12 cellular contexts compared by ENCODE assay signal in the genomic region with DNA sequence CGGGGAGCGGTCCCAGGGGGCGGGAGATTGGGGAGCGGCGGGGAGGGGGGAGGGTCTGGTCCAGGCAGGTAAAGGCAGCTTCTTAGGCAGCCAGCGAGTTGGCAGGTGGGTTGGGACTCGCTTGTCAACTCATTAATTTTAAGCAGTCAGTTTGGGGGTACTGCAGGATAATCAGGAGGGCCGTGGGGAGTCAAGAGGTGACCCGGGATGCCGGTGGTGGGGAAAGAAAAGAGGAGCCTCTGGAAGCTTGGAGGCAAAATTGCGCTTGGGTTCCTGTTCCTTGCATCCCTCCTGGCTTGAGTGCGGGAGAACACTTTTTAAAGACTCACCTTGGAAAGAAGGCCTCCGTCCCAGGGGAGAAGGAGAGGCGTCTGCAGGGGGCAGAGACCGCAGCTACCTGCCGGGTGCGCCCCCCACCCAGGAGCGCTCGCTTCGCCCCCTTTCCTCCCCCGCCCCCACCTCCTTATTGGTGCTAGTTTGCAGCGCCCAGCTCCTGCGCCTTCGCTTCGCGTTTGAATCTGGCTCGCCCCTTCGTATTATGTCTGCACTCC. TPM values are rescaled to one million over a fixed set of nuclear protein-coding genes. Genes with fewer than 3 reads are reported as not detected.
DNase-seq lines count a peak whose midpoint lies in the region; ATAC-seq and TF ChIP-seq lines count a peak whose summit lies in the region.
"Had no signal": no experiment of that assay in that cellular context is flagged by ENCODE, and none has a peak within 500 bp of the region (broad histone marks: within the 10 kb centered on the region; RNA-seq: fewer than 3 reads in every experiment).

TSS of gene KCNJ3 (plus strand) at position 458 of the 551 bp plus-strand sequence. CDS start at position 539, 81 bp downstream.

- H3K4me1 Mint-ChIP-seq in CD8-positive, alpha-beta T cell (ENCODE audit: low read depth): peaks cover 3% of the 10 kb centered on the region
- peaks cover 18% of the 10 kb centered on the region for H3K4me1 Mint-ChIP-seq in glutamatergic neuron (ENCODE audit: low read depth, unreplicated experiment)

- H3K27ac ChIP-seq in CD8-positive, alpha-beta T cell (ENCODE audit: low read depth, low read length): no peak within 1 kb of the TSS
- no peak within 1 kb of the TSS for H3K27ac ChIP-seq in ovary
- H3K27ac ChIP-seq: HL-60 had no signal

- no peaks in the 10 kb centered on the region for H3K36me3 Mint-ChIP-seq in CD8-positive, alpha-beta T cell
- H3K36me3 Mint-ChIP-seq in glutamatergic neuron (ENCODE audit: unreplicated experiment): peaks cover 8% of the 10 kb centered on the region

- no peak within 1 kb of the TSS for H3K27ac Mint-ChIP-seq in CD8-positive, alpha-beta T cell
- peak within 1 kb of the TSS; percentile 52 for H3K27ac Mint-ChIP-seq in glutamatergic neuron (ENCODE audit: unreplicated experiment)

- intact Hi-C loops in CD8-positive, alpha-beta T cell (cut with DNase I, micrococcal nuclease): no loop called here
- intact Hi-C loops in ovary (cut with DNase I): no loop called here

- H3K4me3 Mint-ChIP-seq in CD8-positive, alpha-beta T cell: peak within 1 kb of the TSS; percentile 50
- peak within 1 kb of the TSS; percentile 93 for H3K4me3 Mint-ChIP-seq in glutamatergic neuron (ENCODE audit: unreplicated experiment)

- H3K36me3 ChIP-seq in CD8-positive, alpha-beta T cell (ENCODE audit: insufficient read depth, low read length): no peaks in the 10 kb centered on the region
- no peaks in the 10 kb centered on the region for H3K36me3 ChIP-seq in ovary

- peaks cover 5% of the 10 kb centered on the region for H3K27me3 ChIP-seq in CD8-positive, alpha-beta T cell (ENCODE audit: insufficient read depth, low read length)
- H3K27me3 ChIP-seq in ovary: no peaks in the 10 kb centered on the region

- TF ChIP-seq CTCF in CD8-positive, alpha-beta T cell (IDR thresholded peaks at IDR 0.05): no peak
- no peak for TF ChIP-seq CTCF in glutamatergic neuron (IDR thresholded peaks at IDR 0.05; ENCODE audit: partially characterized antibody, unreplicated experiment)
- TF ChIP-seq CTCF in ovary (IDR thresholded peaks at IDR 0.05): no peak

- WGBS in ovary, 3 donors: 1 to 2% (median 1%) methylated on average over 25 to 28 of the region's 28 CpGs

- no peak for TF ChIP-seq EP300 in ovary (IDR thresholded peaks at IDR 0.05)

- H3K9me3 Mint-ChIP-seq in CD8-positive, alpha-beta T cell: no peaks in the 10 kb centered on the region
- peaks cover 14% of the 10 kb centered on the region for H3K9me3 Mint-ChIP-seq in glutamatergic neuron (ENCODE audit: unreplicated experiment)

- H3K27me3 Mint-ChIP-seq in CD8-positive, alpha-beta T cell (ENCODE audit: low read depth): peaks cover 26% of the 10 kb centered on the region
- H3K27me3 Mint-ChIP-seq in glutamatergic neuron (ENCODE audit: unreplicated experiment): peaks cover 13% of the 10 kb centered on the region

- no peak for TF ChIP-seq POLR2A in ovary (IDR thresholded peaks at IDR 0.05)

- no peak within 1 kb of the TSS for H3K4me3 ChIP-seq in CD8-positive, alpha-beta T cell (ENCODE audit: low read depth, low read length)
- peak within 1 kb of the TSS; percentile 28 for H3K4me3 ChIP-seq in ovary

- no peak for DNase-seq in CD8-positive, alpha-beta T cell
- DNase-seq in NCI-H748 treated with DMSO at 0.1 percent for 48 hours (lab: John Stamatoyannopoulos, UW) (peak; percentile 71), glutamatergic neuron (peak; percentile 13), ovary (no peak), AG20443 (ENCODE audit: low spot score) (no peak), foreskin melanocyte (no peak)
- DNase-seq: stimulated activated CD4-positive, alpha-beta T cell treated with anti-CD3 and anti-CD28 coated beads, Interleukin-4, amount 100 ng/mL, for 24 hours had no signal

- no peak for ATAC-seq in CD8-positive, alpha-beta T cell
- ATAC-seq in HG03135 (IDR thresholded peaks at IDR 0.05; ENCODE audit: unreplicated experiment): no peak
- ATAC-seq in HG03378 (IDR thresholded peaks at IDR 0.05; ENCODE audit: unreplicated experiment): no peak

- CTCF ChIA-PET in CD8-positive, alpha-beta T cell (lab: Charles Lee): no interaction called here

- H3K4me1 ChIP-seq in CD8-positive, alpha-beta T cell (ENCODE audit: insufficient read depth, low read length): no peaks in the 10 kb centered on the region
- H3K4me1 ChIP-seq in ovary (ENCODE audit: insufficient read depth): peaks cover 6% of the 10 kb centered on the region

- H3K9me3 ChIP-seq in CD8-positive, alpha-beta T cell (ENCODE audit: low read length): no peaks in the 10 kb centered on the region
- no peaks in the 10 kb centered on the region for H3K9me3 ChIP-seq in ovary

- POLR2A ChIA-PET in CD8-positive, alpha-beta T cell (lab: Charles Lee): no interaction called here

RNA-seq across cellular contexts. Expression of gene KCNJ3, which starts in this region (rescaled TPM):
- total RNA-seq in CD8-positive, alpha-beta T cell: not detected
- total RNA-seq in glutamatergic neuron (ENCODE audit: unreplicated experiment): 3.6 TPM
- total RNA-seq in ovary: under 1 TPM in 4 of 7 donors, not detected in 3; under 0.01 to 0.57 (median 0.32) TPM
- polyA plus RNA-seq in ovary: 1 to 10 TPM in 1 of 2 donors, under 1 TPM in 1; 0.10 to 1.4 TPM
- total RNA-seq: glomerular endothelial cell, OCI-LY7 had no signal

Comparison
In these comparisons a context has a peak if more than half of its experiments do, and no peak if none do; other contexts are left out.
1. DNase-seq: peak in NCI-H748 treated with DMSO at 0.1 percent for 48 hours (single experiment) and glutamatergic neuron (single experiment); none in CD8-positive, alpha-beta T cell (0 of 7), ovary (0 of 5), AG20443 (single experiment) and foreskin melanocyte (single experiment).